Comparison of ENCODE assay signal across 8 cellular contexts in the genomic region with DNA sequence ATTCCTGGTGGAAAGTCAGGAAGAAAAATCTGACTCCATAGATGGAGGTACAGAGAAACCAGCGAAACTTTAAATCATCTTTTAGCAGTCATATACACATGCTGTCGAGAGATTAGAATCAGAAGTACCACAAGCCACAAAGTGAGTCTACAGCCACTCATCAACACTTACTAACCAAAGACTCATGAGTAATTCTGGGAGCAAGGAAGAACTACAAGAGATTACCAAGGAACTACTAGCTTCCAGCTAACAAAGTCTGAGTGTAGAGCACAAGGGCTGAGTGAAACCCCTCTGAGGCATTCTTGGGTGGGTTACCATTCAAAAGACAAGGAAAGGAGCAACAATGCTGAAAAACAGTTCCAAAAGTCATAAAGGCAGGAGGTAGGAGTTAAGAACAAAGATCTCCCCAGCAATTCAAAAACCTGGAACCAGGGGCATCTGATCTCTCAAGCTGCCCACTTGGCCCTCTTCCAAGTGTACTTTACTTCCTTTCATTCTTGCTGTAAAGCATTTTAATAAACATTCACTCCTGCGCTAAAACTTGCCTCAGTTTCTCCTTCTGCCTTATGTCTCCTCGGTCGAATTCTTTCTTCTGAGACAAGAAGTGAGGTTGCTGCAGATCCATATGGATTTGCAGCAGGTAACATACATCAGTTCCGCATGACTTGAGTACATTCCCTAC. TPM values are rescaled to one million over a fixed set of nuclear protein-coding genes. Genes with fewer than 3 reads are reported as not detected.
DNase-seq lines count a peak whose midpoint lies in the region; ATAC-seq and TF ChIP-seq lines count a peak whose summit lies in the region.

No MANE protein-coding gene starts in this region.

- no peak overlapping the region for H2AFZ ChIP-seq in OCI-LY1 (ENCODE audit: low read length)

- peak overlapping the region; percentile 68 for H3K4me2 ChIP-seq in OCI-LY1 (ENCODE audit: low read length)

- peaks cover 10% of the 10 kb centered on the region for H3K9me3 ChIP-seq in OCI-LY1 (ENCODE audit: low read length)

- peaks cover 64% of the 10 kb centered on the region for H3K4me1 ChIP-seq in OCI-LY1 (ENCODE audit: insufficient read depth, low read length, severe bottlenecking)

- no peaks in the 10 kb centered on the region; the same call in 1 of the 2 replicates for H3F3A ChIP-seq in OCI-LY1 (ENCODE audit: insufficient read depth, low read length)

- peaks cover 45% of the 10 kb centered on the region for H3K36me3 ChIP-seq in OCI-LY1 (ENCODE audit: insufficient read depth, low read length)

- peak overlapping the region; percentile 93 for H3K27ac ChIP-seq in OCI-LY1 (ENCODE audit: low read depth, low read length, poor library complexity, severe bottlenecking)
- peak overlapping the region; percentile 10 for H3K27ac ChIP-seq in epithelial cell of prostate

- no peak for TF ChIP-seq CTCF in OCI-LY1 (IDR thresholded peaks at IDR 0.05; ENCODE audit: low read length)
- TF ChIP-seq CTCF in GM20000 (IDR thresholded peaks at IDR 0.05; ENCODE audit: extremely low read depth, missing control alignments) = no peak

- H3K9me2 ChIP-seq in OCI-LY1 (ENCODE audit: low read depth, low read length) = no peaks in the 10 kb centered on the region

- H3K9ac ChIP-seq in OCI-LY1 (ENCODE audit: low read length) = peak overlapping the region; percentile 40; the same call in 1 of the 2 replicates

- no peaks in the 10 kb centered on the region for H4K20me1 ChIP-seq in OCI-LY1 (ENCODE audit: insufficient read depth, low read length)

- intact Hi-C loops in activated CD4-positive, alpha-beta T cell treated with anti-CD3 and anti-CD28 coated beads, Interleukin-2, amount 10 ng/mL, durations not matched to agents 24 days and 14 days (cut with micrococcal nuclease) = loop anchor here (1.0 to 5.0 kb wide), 8 partner anchors 8 to 736 kb away; partner anchors contain the start of genes NDFIP2 and OBI1

- H3K4me1 Mint-ChIP-seq in activated CD4-positive, alpha-beta T cell treated with anti-CD3 and anti-CD28 coated beads, Interleukin-2, amount 10 ng/mL, durations not matched to agents 24 days and 14 days = peaks cover 47% of the 10 kb centered on the region

- H3K36me3 Mint-ChIP-seq in activated CD4-positive, alpha-beta T cell treated with anti-CD3 and anti-CD28 coated beads, Interleukin-2, amount 10 ng/mL, durations not matched to agents 24 days and 14 days (ENCODE audit: low read depth) = peaks cover 51% of the 10 kb centered on the region

- no peaks in the 10 kb centered on the region for H3K27me3 Mint-ChIP-seq in activated CD4-positive, alpha-beta T cell treated with anti-CD3 and anti-CD28 coated beads, Interleukin-2, amount 10 ng/mL, durations not matched to agents 24 days and 14 days

- no peaks in the 10 kb centered on the region for H3K27me3 ChIP-seq in OCI-LY1 (ENCODE audit: insufficient read depth, low read length)

- H3K9me3 Mint-ChIP-seq in activated CD4-positive, alpha-beta T cell treated with anti-CD3 and anti-CD28 coated beads, Interleukin-2, amount 10 ng/mL, durations not matched to agents 24 days and 14 days = peaks cover 9% of the 10 kb centered on the region

- H3K4me3 ChIP-seq in OCI-LY1 (ENCODE audit: low read depth, low read length, poor library complexity, severe bottlenecking) = peak overlapping the region; percentile 46

- peaks cover 93% of the 10 kb centered on the region for H3K79me2 ChIP-seq in OCI-LY1 (ENCODE audit: insufficient read depth, low read length)

- peak overlapping the region; percentile 83 for H3K27ac Mint-ChIP-seq in activated CD4-positive, alpha-beta T cell treated with anti-CD3 and anti-CD28 coated beads, Interleukin-2, amount 10 ng/mL, durations not matched to agents 24 days and 14 days

- peak overlapping the region; percentile 80 for H3K4me3 Mint-ChIP-seq in activated CD4-positive, alpha-beta T cell treated with anti-CD3 and anti-CD28 coated beads, Interleukin-2, amount 10 ng/mL, durations not matched to agents 24 days and 14 days

- DNase-seq in activated CD4-positive, alpha-beta T cell treated with anti-CD3 and anti-CD28 coated beads, Interleukin-2, amount 10 ng/mL, durations not matched to agents 24 days and 14 days = peak; percentile 82
- no peak for DNase-seq in activated CD4-positive, alpha-beta T cell treated with anti-CD3 and anti-CD28 coated beads, Interleukin-2, amount 50 U/mL, for 4 hours
- DNase-seq in epithelial cell of prostate (ENCODE audit: low read depth, low spot score) = peak; percentile 60
- DNase-seq in GM20000 (ENCODE audit: low spot score) = no peak
- no peak for DNase-seq in amygdala (lab: John Stamatoyannopoulos, UW)
- DNase-seq in OCI-M2 (lab: John Stamatoyannopoulos, UW; ENCODE audit: unreplicated experiment) = no peak

- ATAC-seq in HG02759 (IDR thresholded peaks at IDR 0.05; ENCODE audit: unreplicated experiment) = peak; percentile 37

RNA-seq across cellular contexts. Expression of gene RBM26, which starts 13.0 kb away (rescaled TPM):
- 96.6 and 100 TPM in 2 replicates for total RNA-seq in activated CD4-positive, alpha-beta T cell treated with anti-CD3 and anti-CD28 coated beads, Interleukin-2, amount 10 ng/mL, durations not matched to agents 24 days and 14 days

Comparison
In these comparisons a context has a peak if more than half of its experiments do, and no peak if none do; other contexts are left out.
1. DNase-seq: peak in activated CD4-positive, alpha-beta T cell treated with anti-CD3 and anti-CD28 coated beads, Interleukin-2, amount 10 ng/mL, durations not matched to agents 24 days and 14 days (single experiment) and epithelial cell of prostate (single experiment); none in activated CD4-positive, alpha-beta T cell treated with anti-CD3 and anti-CD28 coated beads, Interleukin-2, amount 50 U/mL, for 4 hours (0 of 2), GM20000 (single experiment), amygdala (0 of 56) and OCI-M2 (single experiment).